In the genomic region with DNA sequence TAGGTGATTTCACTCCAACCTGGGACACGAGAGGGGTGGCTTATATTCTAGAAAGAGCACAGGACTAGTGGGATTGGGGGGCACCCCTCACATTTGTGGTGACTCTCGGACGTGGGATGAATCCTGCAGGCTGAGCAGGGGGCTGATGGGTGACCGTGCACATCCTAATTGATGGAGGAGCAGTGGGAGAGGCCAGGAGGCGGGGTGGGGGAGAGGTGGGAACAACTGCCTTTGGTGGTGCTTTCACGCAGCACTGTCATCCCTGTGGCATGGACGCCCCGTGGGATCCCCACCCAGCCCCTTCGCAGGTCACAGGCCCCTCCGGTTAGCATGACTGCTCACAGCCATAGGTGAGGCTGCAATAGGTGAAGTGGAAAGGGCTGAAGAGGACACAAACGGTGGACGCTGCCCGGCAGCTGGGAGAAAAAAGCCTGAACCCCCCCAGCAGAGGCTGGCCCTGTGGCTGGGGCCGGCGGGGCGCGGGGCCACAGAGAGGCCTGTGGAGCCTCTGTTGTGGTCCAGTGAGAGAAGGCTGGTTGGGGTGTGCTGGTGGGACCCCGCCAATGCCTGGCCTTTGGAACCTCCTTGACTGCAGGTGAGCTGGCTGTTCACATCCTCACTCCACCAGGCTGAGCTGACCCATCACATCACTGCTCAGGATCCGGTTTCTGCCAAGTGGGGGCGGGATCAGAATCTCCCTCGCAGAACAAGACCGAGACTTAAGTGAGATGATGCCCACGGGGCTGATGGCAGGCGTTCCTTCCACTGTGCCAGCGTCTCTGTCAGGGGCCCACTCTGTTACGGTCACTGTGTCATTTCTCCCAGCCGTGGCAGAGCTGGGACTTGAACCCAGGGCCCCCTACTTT, we compare ENCODE assay signal across 27 cellular contexts.
"Had no signal": no experiment of that assay in that cellular context is flagged by ENCODE, and none has a peak within 500 bp of the region (broad histone marks: within the 10 kb centered on the region; RNA-seq: fewer than 3 reads in every experiment).

No MANE protein-coding gene starts in this region.

- H3K27me3 ChIP-seq: body of pancreas, colonic mucosa had no signal

- H3K9me3 ChIP-seq: body of pancreas, colonic mucosa, esophagus squamous epithelium, gastroesophageal sphincter had no signal

- FAIRE-seq: endometrium, endothelial cell of umbilical vein had no signal

- H3K36me3 ChIP-seq: colonic mucosa, esophagus squamous epithelium, gastroesophageal sphincter had no signal

- DNase-seq: activated CD4-positive, alpha-beta memory T cell treated with anti-CD3 and anti-CD28 coated beads for 36 hours; activated CD4-positive, alpha-beta T cell treated with anti-CD3 and anti-CD28 coated beads for 36 hours; activated CD4-positive, alpha-beta T cell treated with anti-CD3 and anti-CD28 coated beads, Interleukin-2, amount 10 ng/mL, durations not matched to agents 24 days and 14 days; activated CD4-positive, CD25-positive, alpha-beta regulatory T cell; activated CD4-positive, CD25-positive, alpha-beta regulatory T cell treated with anti-CD3 and anti-CD28 coated beads, Interleukin-2, amount 50 U/mL, for 72 hours; activated CD8-positive, alpha-beta memory T cell treated with anti-CD3 and anti-CD28 coated beads, Interleukin-2, amount 10 ng/mL, durations not matched to agents 7 days and 5 days; activated CD8-positive, alpha-beta memory T cell treated with anti-CD3 and anti-CD28 coated beads, Interleukin-2, amount 50 U/mL, for 4 hours; activated CD8-positive, alpha-beta T cell treated with anti-CD3 and anti-CD28 coated beads, Interleukin-2, amount 10 ng/mL, durations not matched to agents 7 days and 5 days; activated gamma-delta T cell treated with Interleukin-2 at 50 U/mL for 16 hours; activated naive CD4-positive, alpha-beta T cell treated with anti-CD3 and anti-CD28 coated beads, Interleukin-2, amount 50 U/mL, for 16 hours; activated naive CD4-positive, alpha-beta T cell treated with Interleukin-2 at 50 U/mL for 16 hours; activated T-cell treated with anti-CD3 and anti-CD28 coated beads, Interleukin-2, amount 50 U/mL, for 1 hour; activated T-cell treated with anti-CD3 and anti-CD28 coated beads, Interleukin-2, amount 50 U/mL, for 48 hours; amniotic stem cell; anterior cingulate cortex; body of pancreas; central memory CD4-positive, alpha-beta T cell; cerebellar nuclear complex; colonic mucosa; effector CD8-positive, alpha-beta T cell; esophagus squamous epithelium; foreskin melanocyte; T-helper 2 cell had no signal

- H3K4me3 ChIP-seq: body of pancreas, colonic mucosa, esophagus squamous epithelium, gastroesophageal sphincter had no signal

- H3K4me1 ChIP-seq: body of pancreas, colonic mucosa, esophagus squamous epithelium, gastroesophageal sphincter had no signal

- ATAC-seq: activated CD4-positive, alpha-beta T cell treated with anti-CD3 and anti-CD28 coated beads for 36 hours; activated CD8-positive, alpha-beta memory T cell treated with anti-CD3 and anti-CD28 coated beads, Interleukin-2, amount 10 ng/mL, durations not matched to agents 7 days and 5 days; activated CD8-positive, alpha-beta T cell treated with anti-CD3 and anti-CD28 coated beads, Interleukin-2, amount 10 ng/mL, durations not matched to agents 7 days and 5 days; body of pancreas; gastroesophageal sphincter had no signal

- H3K27ac ChIP-seq: body of pancreas, colonic mucosa, epithelial cell of prostate, esophagus squamous epithelium, gastroesophageal sphincter had no signal
